In genomic region chr1:35537788-35538187, GRCh38 we compare ENCODE assay signal across 15 cellular contexts. TPM values are rescaled to one million over a fixed set of nuclear protein-coding genes. Genes with fewer than 3 reads are reported as not detected.
DNase-seq lines count a peak whose midpoint lies in the region; ATAC-seq and TF ChIP-seq lines count a peak whose summit lies in the region.
"Had no signal": no experiment of that assay in that cellular context is flagged by ENCODE, and none has a peak within 500 bp of the region (broad histone marks: within the 10 kb centered on the region; RNA-seq: fewer than 3 reads in every experiment).

No MANE protein-coding gene starts in this region.

- no peaks in the 10 kb centered on the region for H3K9me3 Mint-ChIP-seq in T-helper 1 cell treated with Interleukin-12 subunit alpha and Interleukin-12 subunit beta and Interleukin-4 antibody, amounts not matched to agents 30 μg/mL and 1 μg/mL, for 36 hours
- H3K9me3 Mint-ChIP-seq in activated T-helper 2 cell treated with anti-CD3 and anti-CD28 coated beads, Interferon-gamma antibody, Interleukin-2, Interleukin-4, amounts not matched to agents 10 μg/mL and 5 μg/mL and 100 μg/mL, durations not matched to agents 14 hours and 24 hours and 36 hours, result peaks cover 3% of the 10 kb centered on the region

- H3K4me3 ChIP-seq in GM08714 (ENCODE audit: low read length) (0 out of 2 replicates have a peak overlapping the region, but pooled peaks have one; percentile 18), lower lobe of right lung (no peak overlapping the region), upper lobe of right lung (no peak overlapping the region)
- H3K4me3 ChIP-seq: prostate gland had no signal

- ATAC-seq in lower lobe of right lung (no peak), GM18870 (IDR thresholded peaks at IDR 0.05; ENCODE audit: unreplicated experiment) (no peak), upper lobe of right lung (no peak)

- H3K36me3 ChIP-seq in lower lobe of right lung, result no peaks in the 10 kb centered on the region
- no peaks in the 10 kb centered on the region for H3K36me3 ChIP-seq in upper lobe of right lung
- H3K36me3 ChIP-seq: prostate gland had no signal

- H3K27me3 ChIP-seq in lower lobe of right lung (ENCODE audit: low read depth) (no peaks in the 10 kb centered on the region), upper lobe of right lung (no peaks in the 10 kb centered on the region)

- peak overlapping the region; percentile 72 for H3K27ac Mint-ChIP-seq in T-helper 1 cell treated with Interleukin-12 subunit alpha and Interleukin-12 subunit beta and Interleukin-4 antibody, amounts not matched to agents 30 μg/mL and 1 μg/mL, for 36 hours
- peak overlapping the region; percentile 13 for H3K27ac Mint-ChIP-seq in activated T-helper 2 cell treated with anti-CD3 and anti-CD28 coated beads, Interferon-gamma antibody, Interleukin-2, Interleukin-4, amounts not matched to agents 10 μg/mL and 5 μg/mL and 100 μg/mL, durations not matched to agents 14 hours and 24 hours and 36 hours

- TF ChIP-seq CTCF in lower lobe of right lung (IDR thresholded peaks at IDR 0.05), result no peak
- no peak for TF ChIP-seq CTCF in upper lobe of right lung (IDR thresholded peaks at IDR 0.05)

- H3K36me3 Mint-ChIP-seq in T-helper 1 cell treated with Interleukin-12 subunit alpha and Interleukin-12 subunit beta and Interleukin-4 antibody, amounts not matched to agents 30 μg/mL and 1 μg/mL, for 36 hours (ENCODE audit: low read depth), result peaks cover 49% of the 10 kb centered on the region
- peaks cover 49% of the 10 kb centered on the region for H3K36me3 Mint-ChIP-seq in activated T-helper 2 cell treated with anti-CD3 and anti-CD28 coated beads, Interferon-gamma antibody, Interleukin-2, Interleukin-4, amounts not matched to agents 10 μg/mL and 5 μg/mL and 100 μg/mL, durations not matched to agents 14 hours and 24 hours and 36 hours (ENCODE audit: low read depth)

- H3K4me1 Mint-ChIP-seq in T-helper 1 cell treated with Interleukin-12 subunit alpha and Interleukin-12 subunit beta and Interleukin-4 antibody, amounts not matched to agents 30 μg/mL and 1 μg/mL, for 36 hours (ENCODE audit: low read depth), result peaks cover 58% of the 10 kb centered on the region
- H3K4me1 Mint-ChIP-seq in activated T-helper 2 cell treated with anti-CD3 and anti-CD28 coated beads, Interferon-gamma antibody, Interleukin-2, Interleukin-4, amounts not matched to agents 10 μg/mL and 5 μg/mL and 100 μg/mL, durations not matched to agents 14 hours and 24 hours and 36 hours (ENCODE audit: low read depth), result peaks cover 45% of the 10 kb centered on the region

- H3K27ac ChIP-seq in lower lobe of right lung (peak overlapping the region; percentile 57), upper lobe of right lung (no peak overlapping the region)
- H3K27ac ChIP-seq: KMS-11, prostate gland had no signal

- H3K4me3 Mint-ChIP-seq in T-helper 1 cell treated with Interleukin-12 subunit alpha and Interleukin-12 subunit beta and Interleukin-4 antibody, amounts not matched to agents 30 μg/mL and 1 μg/mL, for 36 hours, result peak overlapping the region; percentile 46
- no peak overlapping the region for H3K4me3 Mint-ChIP-seq in activated T-helper 2 cell treated with anti-CD3 and anti-CD28 coated beads, Interferon-gamma antibody, Interleukin-2, Interleukin-4, amounts not matched to agents 10 μg/mL and 5 μg/mL and 100 μg/mL, durations not matched to agents 14 hours and 24 hours and 36 hours (ENCODE audit: low read depth)

- DNase-seq in T-helper 1 cell (no peak), lower lobe of right lung (no peak), islet precursor cell (no peak), upper lobe of right lung (no peak)
- no peak for DNase-seq in activated T-helper 2 cell treated with anti-CD3 and anti-CD28 coated beads, Interferon-gamma antibody, Interleukin-2, Interleukin-4, amounts not matched to agents 10 μg/mL and 5 μg/mL and 100 μg/mL, durations not matched to agents 14 hours and 24 hours and 36 hours (ENCODE audit: low spot score)
- DNase-seq: 8988T, head of caudate nucleus, NCI-H1417 treated with DMSO at 0.1 percent for 48 hours, NCI-H345, substantia nigra had no signal

- H3K27me3 Mint-ChIP-seq in T-helper 1 cell treated with Interleukin-12 subunit alpha and Interleukin-12 subunit beta and Interleukin-4 antibody, amounts not matched to agents 30 μg/mL and 1 μg/mL, for 36 hours (ENCODE audit: low read depth), result no peaks in the 10 kb centered on the region
- no peaks in the 10 kb centered on the region for H3K27me3 Mint-ChIP-seq in activated T-helper 2 cell treated with anti-CD3 and anti-CD28 coated beads, Interferon-gamma antibody, Interleukin-2, Interleukin-4, amounts not matched to agents 10 μg/mL and 5 μg/mL and 100 μg/mL, durations not matched to agents 14 hours and 24 hours and 36 hours (ENCODE audit: low read depth)

- intact Hi-C loops in activated T-helper 2 cell treated with anti-CD3 and anti-CD28 coated beads, Interferon-gamma antibody, Interleukin-2, Interleukin-4, amounts not matched to agents 10 μg/mL and 5 μg/mL and 100 μg/mL, durations not matched to agents 14 hours and 24 hours and 36 hours (cut with micrococcal nuclease), result loop anchor here (2.0 kb wide), 1 partner anchor 19 kb away; the partner anchor contains the start of genes KIAA0319L and NCDN
- intact Hi-C loops in lower lobe of right lung (cut with DNase I) (no loop called here), upper lobe of right lung (cut with DNase I) (no loop called here)

- H3K9me3 ChIP-seq in lower lobe of right lung, result no peaks in the 10 kb centered on the region
- no peaks in the 10 kb centered on the region for H3K9me3 ChIP-seq in upper lobe of right lung
- H3K9me3 ChIP-seq: prostate gland had no signal

- H3K4me1 ChIP-seq in lower lobe of right lung (peaks cover 69% of the 10 kb centered on the region), upper lobe of right lung (peaks cover 61% of the 10 kb centered on the region)
- H3K4me1 ChIP-seq: prostate gland had no signal

RNA-seq across cellular contexts. Expression of gene KIAA0319L, which starts 19.4 kb away (rescaled TPM):
- total RNA-seq in activated T-helper 2 cell treated with anti-CD3 and anti-CD28 coated beads, Interferon-gamma antibody, Interleukin-2, Interleukin-4, amounts not matched to agents 10 μg/mL and 5 μg/mL and 100 μg/mL, durations not matched to agents 14 hours and 24 hours and 36 hours, result 40.9 and 46.5 TPM in 2 replicates
- total RNA-seq in lower lobe of right lung (79.6 TPM), upper lobe of right lung (87.7 TPM)

RNA-seq across cellular contexts. Expression of gene NCDN, which starts 19.8 kb away (rescaled TPM):
- 31.8 and 32.6 TPM in 2 replicates for total RNA-seq in activated T-helper 2 cell treated with anti-CD3 and anti-CD28 coated beads, Interferon-gamma antibody, Interleukin-2, Interleukin-4, amounts not matched to agents 10 μg/mL and 5 μg/mL and 100 μg/mL, durations not matched to agents 14 hours and 24 hours and 36 hours
- 20.2 TPM for total RNA-seq in lower lobe of right lung
- 24.8 TPM for total RNA-seq in upper lobe of right lung

RNA-seq across cellular contexts. Expression of gene TFAP2E, which starts 35.3 kb away (rescaled TPM):
- 0.50 and 0.51 TPM in 2 replicates for total RNA-seq in activated T-helper 2 cell treated with anti-CD3 and anti-CD28 coated beads, Interferon-gamma antibody, Interleukin-2, Interleukin-4, amounts not matched to agents 10 μg/mL and 5 μg/mL and 100 μg/mL, durations not matched to agents 14 hours and 24 hours and 36 hours
- 2.2 TPM for total RNA-seq in lower lobe of right lung
- total RNA-seq in upper lobe of right lung, result 1.9 TPM
